Comparison of ENCODE assay signal across 17 cellular contexts in the genomic region with DNA sequence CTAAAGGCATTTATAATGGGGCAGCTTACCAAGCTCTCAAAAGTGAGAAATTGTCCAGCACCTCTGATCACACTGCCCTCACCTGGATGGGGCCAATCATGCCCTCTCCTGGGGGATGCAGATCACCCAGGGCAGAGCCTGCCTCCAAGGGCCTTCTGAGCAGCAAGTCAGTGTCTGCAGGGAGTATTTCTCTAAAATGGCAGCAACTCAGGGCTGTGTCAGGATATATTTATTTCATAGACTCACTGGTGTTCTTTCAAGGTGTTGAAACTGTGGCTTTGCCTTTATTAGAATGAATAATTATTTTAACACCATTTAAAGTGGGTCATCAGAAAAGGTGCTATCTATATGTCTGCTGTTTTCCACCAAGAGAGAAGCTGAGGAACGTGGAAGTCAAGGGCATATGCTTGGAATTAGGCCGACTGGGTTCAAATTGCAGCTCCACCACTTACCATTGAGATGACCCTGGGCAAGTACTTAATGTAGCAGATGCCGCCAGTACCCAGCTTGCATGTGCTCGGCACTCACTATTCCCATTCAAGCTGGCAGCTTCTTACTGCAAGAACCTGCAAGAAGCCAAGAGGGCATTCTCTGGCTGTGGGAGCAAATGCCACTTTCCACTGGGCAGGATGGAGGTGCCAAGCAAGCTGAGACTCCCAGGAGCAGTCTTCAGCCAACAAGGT.
A peak's percentile ranks its signal among the peaks of the same experiment; 100 is the strongest.
DNase-seq lines count a peak whose midpoint lies in the region; ATAC-seq and TF ChIP-seq lines count a peak whose summit lies in the region.
"Had no signal": no experiment of that assay in that cellular context is flagged by ENCODE, and none has a peak within 500 bp of the region (broad histone marks: within the 10 kb centered on the region; RNA-seq: fewer than 3 reads in every experiment).

No MANE protein-coding gene starts in this region.

- no peaks in the 10 kb centered on the region for H3K9me2 ChIP-seq in PC-9 (ENCODE audit: insufficient read depth)

- H3K36me3 ChIP-seq in left ventricle myocardium inferior: no peaks in the 10 kb centered on the region
- H3K36me3 ChIP-seq in PC-9 (ENCODE audit: low read depth): no peaks in the 10 kb centered on the region
- H3K36me3 ChIP-seq in H7 (replicated peaks; ENCODE audit: control insufficient read depth, insufficient read depth, low read length): no peaks in the 10 kb centered on the region
- H3K36me3 ChIP-seq: SJSA1 had no signal

- no peak overlapping the region for H3K27ac Mint-ChIP-seq in stimulated activated naive CD8-positive, alpha-beta T cell treated with anti-CD3 and anti-CD28 coated beads, Interleukin-15, amount 100 ng/mL, for 72 hours
- H3K27ac Mint-ChIP-seq: GM23338 had no signal

- H3K27me3 ChIP-seq in left ventricle myocardium inferior (ENCODE audit: low read depth) (no peaks in the 10 kb centered on the region), PC-9 (ENCODE audit: insufficient read depth, low read depth) (no peaks in the 10 kb centered on the region), H7 (ENCODE audit: control insufficient read depth, insufficient read depth, low read length) (no peaks in the 10 kb centered on the region)
- H3K27me3 ChIP-seq: SJSA1 had no signal

- H3K4me1 ChIP-seq in left ventricle myocardium inferior (no peaks in the 10 kb centered on the region), PC-9 (replicated peaks; ENCODE audit: insufficient read depth) (no peaks in the 10 kb centered on the region)
- H3K4me1 ChIP-seq: SJSA1 had no signal

- CTCF ChIA-PET in PC-9 (lab: Charles Lee): no interaction called here

- BruUV-seq in PC-9 (replicated peaks; lab: Mats Ljungman, UMichigan): no TSS peak

- H3K27ac ChIP-seq in left ventricle myocardium inferior (replicated peaks) (peak overlapping the region; percentile 61), PC-9 (no peak overlapping the region)
- H3K27ac ChIP-seq: 22Rv1, SJSA1 had no signal

- H3K79me2 ChIP-seq in PC-9 (ENCODE audit: low read depth): no peaks in the 10 kb centered on the region

- H3K9me3 Mint-ChIP-seq in stimulated activated naive CD8-positive, alpha-beta T cell treated with anti-CD3 and anti-CD28 coated beads, Interleukin-15, amount 100 ng/mL, for 72 hours: no peaks in the 10 kb centered on the region

- no peak overlapping the region for H3K4me2 ChIP-seq in PC-9
- H3K4me2 ChIP-seq: GM23338 had no signal

- H3K4me3 ChIP-seq in left ventricle myocardium inferior (no peak overlapping the region), PC-9 (no peak overlapping the region), H7 (ENCODE audit: insufficient read depth, low read depth, low read length) (no peak overlapping the region)
- H3K4me3 ChIP-seq: GM23338, SJSA1 had no signal

- H3K9me3 ChIP-seq in left ventricle myocardium inferior (replicated peaks): peaks cover 16% of the 10 kb centered on the region
- H3K9me3 ChIP-seq in PC-9 (ENCODE audit: insufficient read depth, low read depth): no peaks in the 10 kb centered on the region
- H3K9me3 ChIP-seq: SJSA1 had no signal

- H4K20me1 ChIP-seq in PC-9 (ENCODE audit: insufficient read depth): no peaks in the 10 kb centered on the region

- peak; percentile 42 for ATAC-seq in stimulated activated naive CD8-positive, alpha-beta T cell treated with anti-CD3 and anti-CD28 coated beads, Interleukin-15, amount 100 ng/mL, for 72 hours
- no peak for ATAC-seq in stimulated activated naive CD8-positive, alpha-beta T cell treated with anti-CD3 and anti-CD28 coated beads, Interleukin-15, Interleukin-2, amounts not matched to agents 100 U/mL and 50 U/mL, for 24 hours
- ATAC-seq: GM23338, HCT116 had no signal

- H3K4me1 Mint-ChIP-seq in stimulated activated naive CD8-positive, alpha-beta T cell treated with anti-CD3 and anti-CD28 coated beads, Interleukin-15, amount 100 ng/mL, for 72 hours: peaks cover 44% of the 10 kb centered on the region
- H3K4me1 Mint-ChIP-seq: GM23338 had no signal

- no peaks in the 10 kb centered on the region for H3F3A ChIP-seq in PC-9 (ENCODE audit: insufficient read depth, low read depth)

- no peak overlapping the region for H3K4me3 Mint-ChIP-seq in stimulated activated naive CD8-positive, alpha-beta T cell treated with anti-CD3 and anti-CD28 coated beads, Interleukin-15, amount 100 ng/mL, for 72 hours
- H3K4me3 Mint-ChIP-seq: GM23338 had no signal

- peak; percentile 36 for DNase-seq in DMS 273 (lab: John Stamatoyannopoulos, UW; ENCODE audit: unreplicated experiment)
- no peak for DNase-seq in DMS 273 treated with DMSO at 0.1 percent for 48 hours (lab: John Stamatoyannopoulos, UW)
- DNase-seq in stimulated activated naive CD8-positive, alpha-beta T cell treated with anti-CD3 and anti-CD28 coated beads, Interleukin-15, amount 100 ng/mL, for 72 hours: no peak
- DNase-seq in stimulated activated naive CD8-positive, alpha-beta T cell treated with anti-CD3 and anti-CD28 coated beads, Interleukin-15, Interleukin-2, amounts not matched to agents 100 U/mL and 50 U/mL, for 24 hours: no peak
- DNase-seq in left ventricle myocardium inferior: no peak
- DNase-seq in PC-9: no peak
- no peak for DNase-seq in H7
- DNase-seq in ureter (ENCODE audit: low spot score): no peak
- DNase-seq: GF-D8, NCI-H1105, NCI-H1694, NCI-H226, NCI-H526 had no signal

- H3K27me3 Mint-ChIP-seq in stimulated activated naive CD8-positive, alpha-beta T cell treated with anti-CD3 and anti-CD28 coated beads, Interleukin-15, amount 100 ng/mL, for 72 hours: no peaks in the 10 kb centered on the region

- POLR2A ChIA-PET in PC-9 (lab: Charles Lee; ENCODE audit: unreplicated experiment): no interaction called here

- H2AFZ ChIP-seq in PC-9: no peak overlapping the region
- H2AFZ ChIP-seq: GM23338 had no signal

- no peak for TF ChIP-seq CTCF in left ventricle myocardium inferior (IDR thresholded peaks at IDR 0.05; ENCODE audit: borderline replicate concordance)
- no peak for TF ChIP-seq CTCF in PC-9 (conservative IDR thresholded peaks at IDR 0.05)

- intact Hi-C loops in left ventricle myocardium inferior (cut with micrococcal nuclease): no loop called here
- intact Hi-C loops in PC-9 (cut with micrococcal nuclease; ENCODE audit: unreplicated experiment): no loop called here
